1 cellular context compared by ENCODE assay signal in the genomic region with DNA sequence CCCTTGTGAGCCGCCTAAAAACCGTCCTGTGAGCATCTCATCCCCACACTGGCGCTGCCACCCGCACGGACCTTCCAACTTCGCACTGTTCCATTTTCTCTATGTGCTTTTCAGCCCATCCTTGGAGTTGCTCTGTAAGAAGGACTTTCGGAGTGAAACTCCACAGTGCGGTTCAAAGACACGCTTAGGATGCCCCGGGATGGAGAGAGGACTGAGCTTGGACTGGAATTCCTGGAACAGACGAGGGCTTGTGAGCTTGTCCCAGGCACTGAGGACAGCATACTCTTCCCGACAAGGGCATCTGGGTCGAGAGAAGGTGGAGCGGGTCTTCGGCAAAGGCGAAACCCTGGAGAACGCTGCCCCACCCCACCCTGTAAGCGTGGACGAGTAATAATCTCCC.
TF ChIP-seq lines count a peak whose summit lies in the region.

No MANE protein-coding gene starts in this region.

TF ChIP-seq in IMR-90, 13 proteins besides CTCF, POLR2A, EP300 and RAD21 (continued from another document):
- TF ChIP-seq CEBPB (IDR thresholded peaks at IDR 0.05; ENCODE audit: low read depth, low read length) = no peak
- no peak for TF ChIP-seq MXI1 (IDR thresholded peaks at IDR 0.05; ENCODE audit: borderline replicate concordance, low read depth, low read length)
- TF ChIP-seq MAFK (IDR thresholded peaks at IDR 0.05; ENCODE audit: low read depth, low read length) = no peak
- TF ChIP-seq FOS (IDR thresholded peaks at IDR 0.05; ENCODE audit: low read depth, low read length) = no peak
- TF ChIP-seq MAZ (IDR thresholded peaks at IDR 0.05; ENCODE audit: borderline replicate concordance, low read depth, low read length) = no peak
- TF ChIP-seq SMC3 (IDR thresholded peaks at IDR 0.05; ENCODE audit: low read depth, low read length) = no peak
- TF ChIP-seq, protein P1, sequence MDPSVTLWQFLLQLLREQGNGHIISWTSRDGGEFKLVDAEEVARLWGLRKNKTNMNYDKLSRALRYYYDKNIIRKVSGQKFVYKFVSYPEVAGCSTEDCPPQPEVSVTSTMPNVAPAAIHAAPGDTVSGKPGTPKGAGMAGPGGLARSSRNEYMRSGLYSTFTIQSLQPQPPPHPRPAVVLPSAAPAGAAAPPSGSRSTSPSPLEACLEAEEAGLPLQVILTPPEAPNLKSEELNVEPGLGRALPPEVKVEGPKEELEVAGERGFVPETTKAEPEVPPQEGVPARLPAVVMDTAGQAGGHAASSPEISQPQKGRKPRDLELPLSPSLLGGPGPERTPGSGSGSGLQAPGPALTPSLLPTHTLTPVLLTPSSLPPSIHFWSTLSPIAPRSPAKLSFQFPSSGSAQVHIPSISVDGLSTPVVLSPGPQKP (IDR thresholded peaks at IDR 0.05; ENCODE audit: borderline replicate concordance, low read depth, low read length) = no peak
- TF ChIP-seq RFX5 (IDR thresholded peaks at IDR 0.05; ENCODE audit: low read depth, low read length) = no peak
- no peak for TF ChIP-seq CHD1 (IDR thresholded peaks at IDR 0.05; ENCODE audit: low read depth, low read length)
- no peak for TF ChIP-seq RCOR1 (IDR thresholded peaks at IDR 0.05; ENCODE audit: insufficient replicate concordance, low read length)
- no peak for TF ChIP-seq BHLHE40 (IDR thresholded peaks at IDR 0.05; ENCODE audit: low read depth, low read length)
